In genomic region chr1:7159116-7159781, GRCh38 we compare ENCODE assay signal across 16 cellular contexts.
DNase-seq lines count a peak whose midpoint lies in the region; ATAC-seq and TF ChIP-seq lines count a peak whose summit lies in the region.
"Had no signal": no experiment of that assay in that cellular context is flagged by ENCODE, and none has a peak within 500 bp of the region (broad histone marks: within the 10 kb centered on the region; RNA-seq: fewer than 3 reads in every experiment).

No MANE protein-coding gene starts in this region.

- H3K9me3 ChIP-seq in liver (ENCODE audit: control insufficient read depth in 4 of 4, low read length in 3 of 4) (peaks cover 0 to 2% (median 0%) of the 10 kb centered on the region in 4 donors), gastroesophageal sphincter (peaks cover 0 to 5% (median 0%) of the 10 kb centered on the region in 3 donors)
- H3K9me3 ChIP-seq: HAP-1 had no signal

- TF ChIP-seq POLR2A in gastroesophageal sphincter (IDR thresholded peaks at IDR 0.05): no peak

- H3K27ac ChIP-seq in liver (ENCODE audit: low read depth in 1 of 2, low read length in 2 of 2) (peak overlapping the region; percentile 68 to 78), gastroesophageal sphincter (no peak overlapping the region)
- H3K27ac ChIP-seq: BLaER1 treated with 17β-estradiol and CSF1 and Interleukin-3, amounts not matched to agents 10 nM and 100 nM had no signal

- peak overlapping the region; percentile 1 to 8 for H3K9ac ChIP-seq in liver (ENCODE audit: low read depth in 1 of 2, low read length in 2 of 2)
- H3K9ac ChIP-seq: BLaER1 treated with 17β-estradiol and CSF1 and Interleukin-3, amounts not matched to agents 10 nM and 100 nM had no signal

- H3K36me3 ChIP-seq in liver (ENCODE audit: control insufficient read depth in 4 of 4, insufficient read depth in 3 of 4, low read depth in 1 of 4, low read length in 3 of 4) (no peaks in the 10 kb centered on the region), gastroesophageal sphincter (no peaks in the 10 kb centered on the region)
- H3K36me3 ChIP-seq: BLaER1 treated with 17β-estradiol and CSF1 and Interleukin-3, amounts not matched to agents 10 nM and 100 nM; HAP-1 had no signal

- in situ Hi-C loops in astrocyte of the spinal cord (cut with HindIII; ENCODE audit: low sequenced_read_pairs): no loop called here

- no peak overlapping the region for H3K4me3 ChIP-seq in astrocyte of the spinal cord (ENCODE audit: low read depth, low read length)
- H3K4me3 ChIP-seq in fibroblast of villous mesenchyme (ENCODE audit: low read depth, low read length): no peak overlapping the region
- no peak overlapping the region for H3K4me3 ChIP-seq in liver (ENCODE audit: low read depth in 1 of 3, low read length in 3 of 3)
- no peak overlapping the region for H3K4me3 ChIP-seq in gastroesophageal sphincter
- H3K4me3 ChIP-seq: BLaER1 treated with 17β-estradiol and CSF1 and Interleukin-3, amounts not matched to agents 10 nM and 100 nM; GM12878; HAP-1 had no signal

- WGBS in liver: 34% methylated on average over 6 of the region's 6 CpGs
- WGBS in gastroesophageal sphincter (ENCODE audit: low coverage in 1 of 2), 2 donors: 38 to 74% methylated on average over 3 to 6 of the region's 6 CpGs

- H3K4me1 ChIP-seq in liver (ENCODE audit: control insufficient read depth in 4 of 4, insufficient read depth in 4 of 4, low read length in 3 of 4) (peaks cover 0 to 13% (median 10%) of the 10 kb centered on the region in 4 donors), gastroesophageal sphincter (no peaks in the 10 kb centered on the region)
- H3K4me1 ChIP-seq: HAP-1 had no signal

- peak; percentile 41 to 54 for TF ChIP-seq RAD21 in liver (IDR thresholded peaks at IDR 0.05)

- ATAC-seq in gastroesophageal sphincter: no peak
- ATAC-seq: GM12878 had no signal

- no peaks in the 10 kb centered on the region for H3K27me3 ChIP-seq in liver (ENCODE audit: control insufficient read depth in 4 of 4, insufficient read depth in 4 of 4, low read length in 3 of 4)
- peaks cover 8% of the 10 kb centered on the region for H3K27me3 ChIP-seq in gastroesophageal sphincter
- H3K27me3 ChIP-seq: BLaER1 treated with 17β-estradiol and CSF1 and Interleukin-3, amounts not matched to agents 10 nM and 100 nM had no signal

- TF ChIP-seq EP300 in gastroesophageal sphincter (IDR thresholded peaks at IDR 0.05): no peak

- peak; percentile 1 for DNase-seq in astrocyte of the spinal cord (ENCODE audit: low read depth, low spot score)
- peak; percentile 7 for DNase-seq in fibroblast of villous mesenchyme (ENCODE audit: low read depth)
- no peak for DNase-seq in activated CD4-positive, alpha-beta T cell treated with anti-CD3 and anti-CD28 coated beads, Interleukin-2, amount 50 U/mL, for 48 hours
- no peak for DNase-seq in HT-29 (ENCODE audit: low spot score)
- DNase-seq in NCI-H146 treated with DMSO at 0.1 percent for 48 hours (lab: John Stamatoyannopoulos, UW; ENCODE audit: unreplicated experiment): no peak
- DNase-seq: CD8-positive, alpha-beta memory T cell; COR-L47; DMS 273 treated with DMSO at 0.1 percent for 48 hours; DMS53; DND-41; EL had no signal

- TF ChIP-seq CTCF in astrocyte of the spinal cord (IDR thresholded peaks at IDR 0.05; ENCODE audit: low read depth, low read length): no peak
- no peak for TF ChIP-seq CTCF in fibroblast of villous mesenchyme (IDR thresholded peaks at IDR 0.05; ENCODE audit: insufficient read depth, low read depth, low read length)
- no peak for TF ChIP-seq CTCF in liver (IDR thresholded peaks at IDR 0.05; ENCODE audit: low read depth, low read length, missing input control)
- TF ChIP-seq CTCF in gastroesophageal sphincter (IDR thresholded peaks at IDR 0.05): no peak

TF ChIP-seq in liver, 16 proteins besides CTCF, POLR2A, EP300 and RAD21:
- TF ChIP-seq HNF4A (conservative IDR thresholded peaks at IDR 0.05) (peak; percentile 87 to 88), YY1 (IDR thresholded peaks at IDR 0.05) (peak; percentile 66), FOXA2 (IDR thresholded peaks at IDR 0.05) (peak; percentile 18), ZBTB33 (IDR thresholded peaks at IDR 0.05) (peak; percentile 77), MAX (IDR thresholded peaks at IDR 0.05) (peak; percentile 48), GABPA (IDR thresholded peaks at IDR 0.05 in 1 of 2, conservative IDR thresholded peaks at IDR 0.05 in 1 of 2) (peak in 1 of 2 donors; percentile 35), TAF1 (conservative IDR thresholded peaks at IDR 0.05) (no peak), REST (IDR thresholded peaks at IDR 0.05) (peak; percentile 63), FOXA1 (IDR thresholded peaks at IDR 0.05) (peak; percentile 47), JUND (IDR thresholded peaks at IDR 0.05) (peak; percentile 68 to 75), EGR1 (IDR thresholded peaks at IDR 0.05; ENCODE audit: low read depth in 2 of 2) (peak in 1 of 2 donors; percentile 47), NR2F2 (IDR thresholded peaks at IDR 0.05) (no peak), HNF4G (IDR thresholded peaks at IDR 0.05) (peak; percentile 34), RXRA (IDR thresholded peaks at IDR 0.05) (peak; percentile 97 to 98), SP1 (IDR thresholded peaks at IDR 0.05) (peak; percentile 88), ATF3 (IDR thresholded peaks at IDR 0.05) (peak; percentile 89)

Comparison
In these comparisons a context has a peak if more than half of its experiments do, and no peak if none do; other contexts are left out.
1. DNase-seq: peak in astrocyte of the spinal cord (single experiment) and fibroblast of villous mesenchyme (single experiment); none in activated CD4-positive, alpha-beta T cell treated with anti-CD3 and anti-CD28 coated beads, Interleukin-2, amount 50 U/mL, for 48 hours (0 of 2), HT-29 (single experiment) and NCI-H146 treated with DMSO at 0.1 percent for 48 hours (single experiment).
2. H3K27ac ChIP-seq: peak in liver (2 of 2); none in gastroesophageal sphincter (0 of 4).